Comparison of ENCODE assay signal across 17 cellular contexts in genomic region chr2:238065447-238065846, GRCh38. TPM values are rescaled to one million over a fixed set of nuclear protein-coding genes. Genes with fewer than 3 reads are reported as not detected.
DNase-seq lines count a peak whose midpoint lies in the region; ATAC-seq and TF ChIP-seq lines count a peak whose summit lies in the region.
"Had no signal": no experiment of that assay in that cellular context is flagged by ENCODE, and none has a peak within 500 bp of the region (broad histone marks: within the 10 kb centered on the region; RNA-seq: fewer than 3 reads in every experiment).

No MANE protein-coding gene starts in this region.

- H3K9ac ChIP-seq in endocrine pancreas (ENCODE audit: control insufficient read depth, insufficient read depth, low read length): no peak overlapping the region
- H3K9ac ChIP-seq: GM23248 had no signal

- H3K9me3 ChIP-seq in endocrine pancreas (ENCODE audit: control insufficient read depth, low read length): no peaks in the 10 kb centered on the region
- H3K9me3 ChIP-seq in lower lobe of right lung: no peaks in the 10 kb centered on the region

- peaks cover 17% of the 10 kb centered on the region for H3K9me3 Mint-ChIP-seq in activated T-helper 1 cell treated with anti-CD3 and anti-CD28 coated beads, Interleukin-12 subunit alpha, Interleukin-12 subunit beta, Interleukin-2, Interleukin-4 antibody, amounts not matched to agents 30 ng/mL and 10 ng/mL and 1 ng/mL, durations not matched to agents 14 hours and 24 hours and 36 hours
- H3K9me3 Mint-ChIP-seq in nephron: no peaks in the 10 kb centered on the region

- no peak for DNase-seq in activated T-helper 1 cell treated with anti-CD3 and anti-CD28 coated beads, Interleukin-12 subunit alpha, Interleukin-12 subunit beta, Interleukin-2, Interleukin-4 antibody, amounts not matched to agents 30 ng/mL and 10 ng/mL and 1 ng/mL, durations not matched to agents 14 hours and 24 hours and 36 hours (ENCODE audit: low spot score)
- DNase-seq in lower lobe of right lung: no peak
- DNase-seq in activated CD4-positive, CD25-positive, alpha-beta regulatory T cell (lab: John Stamatoyannopoulos, UW): no peak
- DNase-seq: C1 segment of cervical spinal cord; Calu3; CD4-positive, alpha-beta memory T cell; COR-L47; DMS153; DND-41; GM23248; H7; HCEC 1CT had no signal

- H3K36me3 Mint-ChIP-seq in activated T-helper 1 cell treated with anti-CD3 and anti-CD28 coated beads, Interleukin-12 subunit alpha, Interleukin-12 subunit beta, Interleukin-2, Interleukin-4 antibody, amounts not matched to agents 30 ng/mL and 10 ng/mL and 1 ng/mL, durations not matched to agents 14 hours and 24 hours and 36 hours (ENCODE audit: low read depth): peaks cover 62% of the 10 kb centered on the region
- peaks cover 44% of the 10 kb centered on the region for H3K36me3 Mint-ChIP-seq in nephron (ENCODE audit: low read depth)

- H3K36me3 ChIP-seq in endocrine pancreas (ENCODE audit: control insufficient read depth, insufficient read depth, low read length): no peaks in the 10 kb centered on the region
- peaks cover 39% of the 10 kb centered on the region for H3K36me3 ChIP-seq in lower lobe of right lung

- ATAC-seq in HG02571 (IDR thresholded peaks at IDR 0.05; ENCODE audit: unreplicated experiment) (no peak), lower lobe of right lung (no peak)

- intact Hi-C loops in activated T-helper 1 cell treated with anti-CD3 and anti-CD28 coated beads, Interleukin-12 subunit alpha, Interleukin-12 subunit beta, Interleukin-2, Interleukin-4 antibody, amounts not matched to agents 30 ng/mL and 10 ng/mL and 1 ng/mL, durations not matched to agents 14 hours and 24 hours and 36 hours (cut with micrococcal nuclease): no loop called here
- intact Hi-C loops in lower lobe of right lung (cut with DNase I): no loop called here

- H3K4me3 ChIP-seq in endocrine pancreas (ENCODE audit: control insufficient read depth, insufficient read depth, low read length): peak overlapping the region; percentile 47
- H3K4me3 ChIP-seq in lower lobe of right lung: no peak overlapping the region
- H3K4me3 ChIP-seq: GM23248 had no signal

- no peaks in the 10 kb centered on the region for H3K27me3 Mint-ChIP-seq in activated T-helper 1 cell treated with anti-CD3 and anti-CD28 coated beads, Interleukin-12 subunit alpha, Interleukin-12 subunit beta, Interleukin-2, Interleukin-4 antibody, amounts not matched to agents 30 ng/mL and 10 ng/mL and 1 ng/mL, durations not matched to agents 14 hours and 24 hours and 36 hours (ENCODE audit: insufficient read depth)
- H3K27me3 Mint-ChIP-seq in nephron (ENCODE audit: low read depth): peaks cover 4% of the 10 kb centered on the region
- H3K27me3 Mint-ChIP-seq: CD4-positive, alpha-beta memory T cell had no signal

- peak overlapping the region; percentile 61 for H3K27ac ChIP-seq in 22Rv1
- H3K27ac ChIP-seq in lower lobe of right lung: no peak overlapping the region
- H3K27ac ChIP-seq: GM23248 had no signal

- TF ChIP-seq CTCF in 22Rv1 (IDR thresholded peaks at IDR 0.05) (no peak), nephron (IDR thresholded peaks at IDR 0.05; ENCODE audit: unreplicated experiment in 3 of 3) (no peak), lower lobe of right lung (IDR thresholded peaks at IDR 0.05) (no peak)

- H3K27ac Mint-ChIP-seq in activated T-helper 1 cell treated with anti-CD3 and anti-CD28 coated beads, Interleukin-12 subunit alpha, Interleukin-12 subunit beta, Interleukin-2, Interleukin-4 antibody, amounts not matched to agents 30 ng/mL and 10 ng/mL and 1 ng/mL, durations not matched to agents 14 hours and 24 hours and 36 hours: no peak overlapping the region
- H3K27ac Mint-ChIP-seq in nephron: peak overlapping the region; percentile 69 to 87 (median 77)

- H3K4me3 Mint-ChIP-seq in activated T-helper 1 cell treated with anti-CD3 and anti-CD28 coated beads, Interleukin-12 subunit alpha, Interleukin-12 subunit beta, Interleukin-2, Interleukin-4 antibody, amounts not matched to agents 30 ng/mL and 10 ng/mL and 1 ng/mL, durations not matched to agents 14 hours and 24 hours and 36 hours: peak overlapping the region; percentile 1
- peak overlapping the region in 2 of 3 experiments; percentile 7 to 10 for H3K4me3 Mint-ChIP-seq in nephron
- H3K4me3 Mint-ChIP-seq: CD4-positive, alpha-beta memory T cell had no signal

- H3K4me1 Mint-ChIP-seq in activated T-helper 1 cell treated with anti-CD3 and anti-CD28 coated beads, Interleukin-12 subunit alpha, Interleukin-12 subunit beta, Interleukin-2, Interleukin-4 antibody, amounts not matched to agents 30 ng/mL and 10 ng/mL and 1 ng/mL, durations not matched to agents 14 hours and 24 hours and 36 hours (ENCODE audit: low read depth): peaks cover 79% of the 10 kb centered on the region
- peaks cover 37% of the 10 kb centered on the region for H3K4me1 Mint-ChIP-seq in nephron

- H3K27me3 ChIP-seq in endocrine pancreas (ENCODE audit: control insufficient read depth, insufficient read depth, low read length) (no peaks in the 10 kb centered on the region), lower lobe of right lung (ENCODE audit: low read depth) (no peaks in the 10 kb centered on the region)

- H3K4me1 ChIP-seq in endocrine pancreas (ENCODE audit: control insufficient read depth, insufficient read depth, low read length) (no peaks in the 10 kb centered on the region), lower lobe of right lung (peaks cover 10% of the 10 kb centered on the region)

RNA-seq across cellular contexts. Expression of gene SCLY, which starts 4.6 kb away (rescaled TPM):
- total RNA-seq in activated T-helper 1 cell treated with anti-CD3 and anti-CD28 coated beads, Interleukin-12 subunit alpha, Interleukin-12 subunit beta, Interleukin-2, Interleukin-4 antibody, amounts not matched to agents 30 ng/mL and 10 ng/mL and 1 ng/mL, durations not matched to agents 14 hours and 24 hours and 36 hours: 109 and 119 TPM in 2 replicates
- total RNA-seq in lower lobe of right lung: 12.4 TPM

RNA-seq across cellular contexts. Expression of gene ESPNL, which starts 34.7 kb away (rescaled TPM):
- 0.05 and 0.20 TPM in 2 replicates for total RNA-seq in activated T-helper 1 cell treated with anti-CD3 and anti-CD28 coated beads, Interleukin-12 subunit alpha, Interleukin-12 subunit beta, Interleukin-2, Interleukin-4 antibody, amounts not matched to agents 30 ng/mL and 10 ng/mL and 1 ng/mL, durations not matched to agents 14 hours and 24 hours and 36 hours
- 0.09 TPM for total RNA-seq in lower lobe of right lung
- total RNA-seq: A172 had no signal
